8 cellular contexts compared by ENCODE assay signal in the genomic region with DNA sequence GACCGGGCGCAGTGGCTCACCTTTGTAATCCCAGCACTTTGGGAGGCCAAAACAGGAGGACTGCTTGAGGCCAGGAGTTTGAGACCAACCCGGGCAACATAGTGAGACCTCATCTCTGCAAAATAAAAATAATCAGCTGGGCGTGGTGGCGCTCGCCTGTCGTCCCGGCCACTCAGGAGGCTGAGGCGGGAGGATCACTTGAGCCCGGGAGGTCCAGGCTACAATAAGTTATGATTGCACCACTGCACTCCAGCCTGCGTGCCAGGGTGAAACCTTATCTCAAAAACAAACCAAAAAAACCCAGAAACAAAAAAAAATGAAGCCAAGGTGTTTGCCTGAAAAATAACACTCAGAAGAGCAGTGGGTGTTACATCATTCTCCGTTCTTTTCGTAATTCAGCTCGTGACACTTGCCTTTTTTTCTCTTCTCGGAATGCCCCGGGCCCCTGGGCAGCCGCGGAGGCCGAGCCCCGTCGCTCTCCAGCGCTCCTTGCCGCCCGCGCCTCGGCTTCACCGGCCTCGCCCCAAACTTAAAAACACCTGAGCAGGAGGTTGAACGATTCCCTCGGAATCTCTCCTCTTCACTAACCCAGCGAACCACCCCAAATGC. TPM values are rescaled to one million over a fixed set of nuclear protein-coding genes. Genes with fewer than 3 reads are reported as not detected.
DNase-seq lines count a peak whose midpoint lies in the region; ATAC-seq, FAIRE-seq and TF ChIP-seq lines count a peak whose summit lies in the region.

No MANE protein-coding gene starts in this region.

- H3K4me3 Mint-ChIP-seq in activated T-helper 17 cell treated with anti-CD3 and anti-CD28 coated beads, Interleukin-2, amount 50 U/mL, for 72 hours: peak overlapping the region; percentile 100

- TF ChIP-seq POLR2A in gastroesophageal sphincter (IDR thresholded peaks at IDR 0.05): no peak
- TF ChIP-seq POLR2A in GM12891 (IDR thresholded peaks at IDR 0.05; ENCODE audit: low read depth, low read length): no peak

- DNase-seq in AG09309 (ENCODE audit: low read depth) (no peak), GM12891 (ENCODE audit: insufficient read length, low spot score) (no peak)
- no peak for DNase-seq in Jurkat, Clone E6-1 (ENCODE audit: low read depth, low spot score)

- peak overlapping the region; percentile 100 for H3K27ac Mint-ChIP-seq in activated T-helper 17 cell treated with anti-CD3 and anti-CD28 coated beads, Interleukin-2, amount 50 U/mL, for 72 hours

- H3K4me1 Mint-ChIP-seq in activated T-helper 17 cell treated with anti-CD3 and anti-CD28 coated beads, Interleukin-2, amount 50 U/mL, for 72 hours: peaks cover 18% of the 10 kb centered on the region

- no peaks in the 10 kb centered on the region for H3K9me3 Mint-ChIP-seq in activated T-helper 17 cell treated with anti-CD3 and anti-CD28 coated beads, Interleukin-2, amount 50 U/mL, for 72 hours

- H3K27me3 Mint-ChIP-seq in activated T-helper 17 cell treated with anti-CD3 and anti-CD28 coated beads, Interleukin-2, amount 50 U/mL, for 72 hours: no peaks in the 10 kb centered on the region

- FAIRE-seq in GM12891 (lab: Jason Lieb, UNC): no peak

- no peak for TF ChIP-seq CTCF in AG09309 (IDR thresholded peaks at IDR 0.05; ENCODE audit: control insufficient read depth, insufficient read depth, low read depth, low read length, missing control alignments)
- TF ChIP-seq CTCF in gastroesophageal sphincter (IDR thresholded peaks at IDR 0.05): no peak

- ATAC-seq in GM19035 (IDR thresholded peaks at IDR 0.05; ENCODE audit: unreplicated experiment) (peak; percentile 38), gastroesophageal sphincter (peak; percentile 59), GM21367 (IDR thresholded peaks at IDR 0.05; ENCODE audit: unreplicated experiment) (no peak)
- peak; percentile 47 for ATAC-seq in activated T-helper 17 cell treated with anti-CD3 and anti-CD28 coated beads, Interleukin-2, amount 50 U/mL, for 72 hours (replicated peaks)

- peak overlapping the region; percentile 59 to 94 (median 90) for H3K27ac ChIP-seq in gastroesophageal sphincter
- H3K27ac ChIP-seq in rectal smooth muscle tissue (ENCODE audit: low read depth, low read length): peak overlapping the region; percentile 81

- H3K36me3 Mint-ChIP-seq in activated T-helper 17 cell treated with anti-CD3 and anti-CD28 coated beads, Interleukin-2, amount 50 U/mL, for 72 hours (ENCODE audit: low read depth): peaks cover 51% of the 10 kb centered on the region

- no peak for TF ChIP-seq EP300 in gastroesophageal sphincter (IDR thresholded peaks at IDR 0.05)

- H3K36me3 ChIP-seq in gastroesophageal sphincter: peaks cover 0 to 6% of the 10 kb centered on the region in 2 donors
- no peaks in the 10 kb centered on the region for H3K36me3 ChIP-seq in rectal smooth muscle tissue (ENCODE audit: control insufficient read depth, insufficient read depth, low read length)

- WGBS in gastroesophageal sphincter (ENCODE audit: low coverage in 1 of 2), 2 donors: 33 to 43% methylated on average over 20 to 30 of the region's 31 CpGs

- H3K4me3 ChIP-seq in AG09309 (ENCODE audit: control insufficient read depth, low read depth, low read length) (peak overlapping the region; percentile 85), gastroesophageal sphincter (peak overlapping the region; percentile 44 to 76), rectal smooth muscle tissue (ENCODE audit: low read length) (peak overlapping the region; percentile 97)
- H3K4me3 ChIP-seq in Jurkat, Clone E6-1 (ENCODE audit: low read length): peak overlapping the region; percentile 98

- peak overlapping the region; percentile 63 for H3K9ac ChIP-seq in rectal smooth muscle tissue (ENCODE audit: low read length)

- H3K9me3 ChIP-seq in gastroesophageal sphincter: no peaks in the 10 kb centered on the region

- no peaks in the 10 kb centered on the region for H3K27me3 ChIP-seq in gastroesophageal sphincter
- H3K27me3 ChIP-seq in rectal smooth muscle tissue (ENCODE audit: control insufficient read depth, insufficient read depth, low read length): no peaks in the 10 kb centered on the region

- peaks cover 5 to 72% (median 22%) of the 10 kb centered on the region in 3 donors for H3K4me1 ChIP-seq in gastroesophageal sphincter
- peaks cover 21% of the 10 kb centered on the region for H3K4me1 ChIP-seq in rectal smooth muscle tissue (ENCODE audit: control insufficient read depth, insufficient read depth, low read length)

TF ChIP-seq in GM12891, 5 proteins besides CTCF, POLR2A, EP300 and RAD21:
- no peak for TF ChIP-seq TAF1 (IDR thresholded peaks at IDR 0.05; ENCODE audit: low read depth, low read length)
- no peak for TF ChIP-seq SPI1 (IDR thresholded peaks at IDR 0.05; ENCODE audit: low read depth, low read length)
- no peak for TF ChIP-seq POU2F2 (IDR thresholded peaks at IDR 0.05; ENCODE audit: low read depth, low read length)
- TF ChIP-seq POLR2AphosphoS5 (IDR thresholded peaks at IDR 0.05; ENCODE audit: low read depth, low read length): no peak
- TF ChIP-seq PAX5 (IDR thresholded peaks at IDR 0.05; ENCODE audit: insufficient read depth, low read length, severe bottlenecking): no peak

RNA-seq across cellular contexts. Expression of a gene that starts 17.0 kb away (rescaled TPM):
- polyA plus RNA-seq in Jurkat, Clone E6-1 (2012; ENCODE audit: insufficient read depth, insufficient read length): 1.8 TPM
- total RNA-seq in activated T-helper 17 cell treated with anti-CD3 and anti-CD28 coated beads, Interleukin-2, amount 50 U/mL, for 72 hours: not detected
- total RNA-seq in gastroesophageal sphincter: 10 to 100 TPM in 1 of 4 donors, 1 to 10 TPM in 2, under 1 TPM in 1; 0.57 to 11.2 (median 2.3) TPM
- polyA plus RNA-seq in GM12891 (2012; ENCODE audit: low read depth, missing spikeins): 0.23 TPM

RNA-seq across cellular contexts. Expression of a gene that starts 19.4 kb away (rescaled TPM):
- not detected for polyA plus RNA-seq in Jurkat, Clone E6-1 (2012; ENCODE audit: insufficient read depth, insufficient read length)
- not detected for total RNA-seq in activated T-helper 17 cell treated with anti-CD3 and anti-CD28 coated beads, Interleukin-2, amount 50 U/mL, for 72 hours
- total RNA-seq in gastroesophageal sphincter: 10 to 100 TPM; 12.6 to 23.2 (median 18.8) TPM
- not detected for polyA plus RNA-seq in GM12891 (2012; ENCODE audit: low read depth, missing spikeins)

RNA-seq across cellular contexts. Expression of a gene that starts 28.8 kb away (rescaled TPM):
- not detected for polyA plus RNA-seq in Jurkat, Clone E6-1 (2012; ENCODE audit: insufficient read depth, insufficient read length)
- total RNA-seq in activated T-helper 17 cell treated with anti-CD3 and anti-CD28 coated beads, Interleukin-2, amount 50 U/mL, for 72 hours: under 1 TPM in 1 of 2 donors, not detected in 1; 0.29 TPM
- total RNA-seq in gastroesophageal sphincter: 10 to 100 TPM in 2 of 4 donors, 1 to 10 TPM in 2; 5.4 to 27.1 (median 10.6) TPM
- polyA plus RNA-seq in GM12891 (2012; ENCODE audit: low read depth, missing spikeins): 0.13 TPM

RNA-seq across cellular contexts. Expression of a gene that starts 55.6 kb away (rescaled TPM):
- polyA plus RNA-seq in Jurkat, Clone E6-1 (2012; ENCODE audit: insufficient read depth, insufficient read length): 6.0 TPM
- total RNA-seq in activated T-helper 17 cell treated with anti-CD3 and anti-CD28 coated beads, Interleukin-2, amount 50 U/mL, for 72 hours: 10 to 100 TPM; 33.3 to 56.5 TPM
- total RNA-seq in gastroesophageal sphincter: 10 to 100 TPM in 1 of 4 donors, 1 to 10 TPM in 3; 7.3 to 20.5 (median 8.5) TPM
- polyA plus RNA-seq in GM12891 (2012; ENCODE audit: low read depth, missing spikeins): 11.8 TPM

Comparison
In these comparisons a context has a peak if more than half of its experiments do, and no peak if none do; other contexts are left out.
1. RNA of a gene that starts 19.4 kb away (total RNA-seq): 12.6 to 23.2 TPM in gastroesophageal sphincter; not detected in activated T-helper 17 cell treated with anti-CD3 and anti-CD28 coated beads, Interleukin-2, amount 50 U/mL, for 72 hours; every median in the first group is over 10 times any median in the second.
2. RNA of a gene that starts 28.8 kb away (total RNA-seq): 5.4 to 27.1 TPM in gastroesophageal sphincter; 0.29 TPM in activated T-helper 17 cell treated with anti-CD3 and anti-CD28 coated beads, Interleukin-2, amount 50 U/mL, for 72 hours; every median in the first group is over 4 times any median in the second.
3. Peak in every context shown above with its lines, with median percentiles within 50 percentile points of each other: H3K4me3 ChIP-seq.